In genomic region chr1:8570435-8570834, GRCh38 we compare ENCODE assay signal across 21 cellular contexts.
DNase-seq lines count a peak whose midpoint lies in the region; ATAC-seq and TF ChIP-seq lines count a peak whose summit lies in the region.
"Had no signal": no experiment of that assay in that cellular context is flagged by ENCODE, and none has a peak within 500 bp of the region (broad histone marks: within the 10 kb centered on the region; RNA-seq: fewer than 3 reads in every experiment).

No MANE protein-coding gene starts in this region.

- peak overlapping the region; percentile 61 for H3K9ac ChIP-seq in adipocyte (ENCODE audit: low read length)
- H3K9ac ChIP-seq: BLaER1 treated with 17β-estradiol and CSF1 and Interleukin-3, amounts not matched to agents 10 nM and 100 nM had no signal

- no peak for TF ChIP-seq CTCF in fibroblast of the aortic adventitia (IDR thresholded peaks at IDR 0.05; ENCODE audit: insufficient read depth, low read length)
- TF ChIP-seq CTCF in sigmoid colon (IDR thresholded peaks at IDR 0.05) = no peak
- no peak for TF ChIP-seq CTCF in GM13977 (IDR thresholded peaks at IDR 0.05; ENCODE audit: extremely low read depth, insufficient read depth, missing control alignments)

- H3K9me3 ChIP-seq in adipocyte (ENCODE audit: control insufficient read depth, low read length) = no peaks in the 10 kb centered on the region
- H3K9me3 ChIP-seq in sigmoid colon = no peaks in the 10 kb centered on the region
- H3K9me3 ChIP-seq: BLaER1 treated with 17β-estradiol and CSF1 and Interleukin-3, amounts not matched to agents 10 nM and 100 nM; body of pancreas; neutrophil; SJCRH30; upper lobe of left lung had no signal

- H3K4me1 ChIP-seq in adipocyte (ENCODE audit: control insufficient read depth, insufficient read depth, low read length) (peaks cover 19% of the 10 kb centered on the region), sigmoid colon (peaks cover 0 to 21% (median 18%) of the 10 kb centered on the region in 4 donors)

- no peaks in the 10 kb centered on the region for H3K27me3 ChIP-seq in adipocyte (replicated peaks; ENCODE audit: control insufficient read depth, insufficient read depth, low read length)
- no peaks in the 10 kb centered on the region for H3K27me3 ChIP-seq in sigmoid colon
- H3K27me3 ChIP-seq: BLaER1 treated with 17β-estradiol and CSF1 and Interleukin-3, amounts not matched to agents 10 nM and 100 nM; body of pancreas; neutrophil; SJCRH30; upper lobe of left lung had no signal

- peak overlapping the region in 3 of 4 donors; percentile 11 to 38 (median 35) for H3K27ac ChIP-seq in sigmoid colon
- H3K27ac ChIP-seq: BLaER1 treated with 17β-estradiol and CSF1 and Interleukin-3, amounts not matched to agents 10 nM and 100 nM; neutrophil; SJCRH30 had no signal

- no peak for TF ChIP-seq EP300 in sigmoid colon (IDR thresholded peaks at IDR 0.05)

- in situ Hi-C loops in GM13977 (cut with MboI; ENCODE audit: low pct_unique_long_range_greater_than_20kb, low sequenced_read_pairs, unreplicated experiment) = no loop called here

- WGBS in sigmoid colon, 2 donors = 81 to 86% methylated on average over 4 of the region's 4 CpGs

- H3K4me3 ChIP-seq in adipocyte (ENCODE audit: low read length) (no peak overlapping the region), fibroblast of the aortic adventitia (ENCODE audit: low read depth, low read length) (no peak overlapping the region), sigmoid colon (no peak overlapping the region)
- H3K4me3 ChIP-seq: BLaER1 treated with 17β-estradiol and CSF1 and Interleukin-3, amounts not matched to agents 10 nM and 100 nM; body of pancreas; SJCRH30; upper lobe of left lung had no signal

- DNase-seq in CD1c-positive myeloid dendritic cell (ENCODE audit: extremely low spot score) = peak; percentile 9
- DNase-seq in adipocyte (ENCODE audit: low read depth) = no peak
- peak; percentile 48 for DNase-seq in fibroblast of the aortic adventitia (ENCODE audit: low read depth)
- DNase-seq in sigmoid colon = no peak
- no peak for DNase-seq in NCI-H1694 treated with DMSO at 0.1 percent for 48 hours (lab: John Stamatoyannopoulos, UW)
- no peak for DNase-seq in GM13977 (ENCODE audit: low spot score)
- no peak for DNase-seq in NCI-H2196 treated with DMSO at 0.1 percent for 48 hours (lab: John Stamatoyannopoulos, UW; ENCODE audit: unreplicated experiment)
- DNase-seq: activated naive CD8-positive, alpha-beta T cell treated with anti-CD3 and anti-CD28 coated beads, Interleukin-2, amount 10 ng/mL, durations not matched to agents 7 days and 5 days; cortex of kidney; immature natural killer cell; NCI-H1930; NCI-H226; stimulated activated CD4-positive, alpha-beta T cell treated with anti-CD3 and anti-CD28 coated beads, Interleukin-4, amount 100 ng/mL, for 24 hours; T-helper 2 cell; upper lobe of left lung had no signal

- H3K36me3 ChIP-seq in adipocyte (ENCODE audit: control insufficient read depth, insufficient read depth, low read length, severe bottlenecking) (no peaks in the 10 kb centered on the region), sigmoid colon (no peaks in the 10 kb centered on the region)
- H3K36me3 ChIP-seq: neutrophil, SJCRH30, upper lobe of left lung had no signal

- ATAC-seq in GM19035 (IDR thresholded peaks at IDR 0.05; ENCODE audit: unreplicated experiment) = no peak
- ATAC-seq: Panc1 had no signal

- no peak for TF ChIP-seq POLR2A in sigmoid colon (IDR thresholded peaks at IDR 0.05)

- intact Hi-C loops in sigmoid colon (cut with DNase I) = no loop called here

Comparison
In these comparisons a context has a peak if more than half of its experiments do, and no peak if none do; other contexts are left out.
1. DNase-seq: peak in CD1c-positive myeloid dendritic cell (single experiment) and fibroblast of the aortic adventitia (single experiment); none in adipocyte (single experiment), sigmoid colon (single experiment), NCI-H1694 treated with DMSO at 0.1 percent for 48 hours (single experiment), GM13977 (single experiment) and NCI-H2196 treated with DMSO at 0.1 percent for 48 hours (single experiment).